Comparison of ENCODE assay signal across 9 cellular contexts in genomic region chr1:152112101-152112884, GRCh38. TPM values are rescaled to one million over a fixed set of nuclear protein-coding genes. Genes with fewer than 3 reads are reported as not detected.
DNase-seq lines count a peak whose midpoint lies in the region; ATAC-seq, FAIRE-seq and TF ChIP-seq lines count a peak whose summit lies in the region.
"Had no signal": no experiment of that assay in that cellular context is flagged by ENCODE, and none has a peak within 500 bp of the region (broad histone marks: within the 10 kb centered on the region; RNA-seq: fewer than 3 reads in every experiment).

No MANE protein-coding gene starts in this region.

- peaks cover 2% of the 10 kb centered on the region for H3K36me3 Mint-ChIP-seq in activated T-helper 2 cell treated with anti-CD3 and anti-CD28 coated beads, Interferon-gamma antibody, Interleukin-2, Interleukin-4, amounts not matched to agents 10 μg/mL and 5 μg/mL and 100 μg/mL, durations not matched to agents 14 hours and 24 hours and 36 hours (ENCODE audit: low read depth)

- no peak for FAIRE-seq in keratinocyte (lab: Jason Lieb, UNC)

- peak; percentile 37 for TF ChIP-seq CTCF in 22Rv1 (IDR thresholded peaks at IDR 0.05)
- TF ChIP-seq CTCF in keratinocyte (optimal IDR thresholded peaks at IDR 0.05 in 1 of 3, IDR thresholded peaks at IDR 0.05 in 1 of 3, conservative IDR thresholded peaks at IDR 0.05 in 1 of 3; ENCODE audit: extremely low read depth in 1 of 3, insufficient read depth in 2 of 3, low read length in 3 of 3): no peak

- H3K9ac ChIP-seq in keratinocyte (ENCODE audit: control insufficient read depth, extremely low read depth, insufficient read depth, low read length): no peak overlapping the region

- no peaks in the 10 kb centered on the region for H3K9me1 ChIP-seq in keratinocyte (ENCODE audit: control insufficient read depth, extremely low read depth, insufficient read depth, low read length)

- ATAC-seq in HG03039 (IDR thresholded peaks at IDR 0.05; ENCODE audit: unreplicated experiment) (no peak), GM19467 (IDR thresholded peaks at IDR 0.05; ENCODE audit: unreplicated experiment) (no peak)

- intact Hi-C loops in activated T-helper 2 cell treated with anti-CD3 and anti-CD28 coated beads, Interferon-gamma antibody, Interleukin-2, Interleukin-4, amounts not matched to agents 10 μg/mL and 5 μg/mL and 100 μg/mL, durations not matched to agents 14 hours and 24 hours and 36 hours (cut with micrococcal nuclease): loop anchor here (5.0 kb wide), 1 partner anchor 60 kb away; no protein-coding TSS in a partner anchor

- no peaks in the 10 kb centered on the region for H3K36me3 ChIP-seq in keratinocyte (ENCODE audit: control insufficient read depth in 2 of 2, extremely low read depth in 1 of 2, insufficient read depth in 2 of 2, low read length in 2 of 2)

- H3K27me3 ChIP-seq in keratinocyte (ENCODE audit: control insufficient read depth, extremely low read depth, insufficient read depth, low read length): peaks cover 38% of the 10 kb centered on the region

- H3K4me1 Mint-ChIP-seq in activated T-helper 2 cell treated with anti-CD3 and anti-CD28 coated beads, Interferon-gamma antibody, Interleukin-2, Interleukin-4, amounts not matched to agents 10 μg/mL and 5 μg/mL and 100 μg/mL, durations not matched to agents 14 hours and 24 hours and 36 hours (ENCODE audit: low read depth): peaks cover 2% of the 10 kb centered on the region

- H3K79me2 ChIP-seq in keratinocyte (ENCODE audit: control insufficient read depth, insufficient read depth, low read length): no peaks in the 10 kb centered on the region

- DNase-seq in Daoy (ENCODE audit: low read depth): peak; percentile 53
- DNase-seq in activated T-helper 2 cell treated with anti-CD3 and anti-CD28 coated beads, Interferon-gamma antibody, Interleukin-2, Interleukin-4, amounts not matched to agents 10 μg/mL and 5 μg/mL and 100 μg/mL, durations not matched to agents 14 hours and 24 hours and 36 hours (ENCODE audit: low spot score): peak; percentile 9
- no peak for DNase-seq in keratinocyte (ENCODE audit: low read depth, low spot score)
- no peak for DNase-seq in NCI-H2196 (lab: John Stamatoyannopoulos, UW; ENCODE audit: unreplicated experiment)
- no peak for DNase-seq in GM19240 (ENCODE audit: insufficient read length, low spot score)

- no peaks in the 10 kb centered on the region for H3K9me3 ChIP-seq in keratinocyte (ENCODE audit: control insufficient read depth, low read depth, low read length)

- peaks cover 16% of the 10 kb centered on the region for H3K27me3 Mint-ChIP-seq in activated T-helper 2 cell treated with anti-CD3 and anti-CD28 coated beads, Interferon-gamma antibody, Interleukin-2, Interleukin-4, amounts not matched to agents 10 μg/mL and 5 μg/mL and 100 μg/mL, durations not matched to agents 14 hours and 24 hours and 36 hours (ENCODE audit: low read depth)

- H3K27ac Mint-ChIP-seq in activated T-helper 2 cell treated with anti-CD3 and anti-CD28 coated beads, Interferon-gamma antibody, Interleukin-2, Interleukin-4, amounts not matched to agents 10 μg/mL and 5 μg/mL and 100 μg/mL, durations not matched to agents 14 hours and 24 hours and 36 hours: no peak overlapping the region

- H3K27ac ChIP-seq in 22Rv1 (no peak overlapping the region), keratinocyte (ENCODE audit: control insufficient read depth, insufficient read depth, low read length) (no peak overlapping the region)

- H3K9me3 Mint-ChIP-seq in activated T-helper 2 cell treated with anti-CD3 and anti-CD28 coated beads, Interferon-gamma antibody, Interleukin-2, Interleukin-4, amounts not matched to agents 10 μg/mL and 5 μg/mL and 100 μg/mL, durations not matched to agents 14 hours and 24 hours and 36 hours: no peaks in the 10 kb centered on the region

- peak overlapping the region; percentile 1 to 75 (median 60) for H3K4me3 ChIP-seq in keratinocyte (ENCODE audit: control insufficient read depth in 2 of 3, extremely low read depth in 1 of 3, insufficient read depth in 2 of 3, low read depth in 1 of 3, low read length in 3 of 3)

- no peak overlapping the region for H3K4me3 Mint-ChIP-seq in activated T-helper 2 cell treated with anti-CD3 and anti-CD28 coated beads, Interferon-gamma antibody, Interleukin-2, Interleukin-4, amounts not matched to agents 10 μg/mL and 5 μg/mL and 100 μg/mL, durations not matched to agents 14 hours and 24 hours and 36 hours (ENCODE audit: low read depth)

- peak overlapping the region; percentile 81 for H2AFZ ChIP-seq in keratinocyte (ENCODE audit: control insufficient read depth, low read length)

- no peaks in the 10 kb centered on the region for H4K20me1 ChIP-seq in keratinocyte (ENCODE audit: control insufficient read depth, extremely low read depth, insufficient read depth, low read length)

- H3K4me2 ChIP-seq in keratinocyte (ENCODE audit: control insufficient read depth, extremely low read depth, insufficient read depth, low read depth, low read length): peak overlapping the region; percentile 90

- peaks cover 13% of the 10 kb centered on the region for H3K4me1 ChIP-seq in keratinocyte (ENCODE audit: control insufficient read depth, extremely low read depth, insufficient read depth, low read length)

- dilution Hi-C loops in keratinocyte (cut with MboI; ENCODE audit: extremely low pct_ligation_motif_present, low sequenced_read_pairs): no loop called here

RNA-seq across cellular contexts. Expression of gene TCHH, which starts 3.0 kb away (rescaled TPM):
- 0.29 TPM in 1 of 2 replicates, not detected in the other for total RNA-seq in Daoy (2014; rRNA removed; shearing (Covaris generic))
- total RNA-seq in activated T-helper 2 cell treated with anti-CD3 and anti-CD28 coated beads, Interferon-gamma antibody, Interleukin-2, Interleukin-4, amounts not matched to agents 10 μg/mL and 5 μg/mL and 100 μg/mL, durations not matched to agents 14 hours and 24 hours and 36 hours: 0.02 TPM in 1 of 2 replicates, not detected in the other
- 0.07 to 0.25 TPM (median 0.14 TPM) in 3 replicates for polyA plus RNA-seq in keratinocyte
- 90.7 TPM for polyA plus RNA-seq in keratinocyte (2011; ENCODE audit: low read depth)
- 0.19 TPM in 2 replicates for polyA plus RNA-seq in keratinocyte (2011; cell fraction: cytosol; rRNA removed)
- polyA plus RNA-seq in keratinocyte (2011; cell fraction: nucleus; rRNA removed): 0.71 and 0.83 TPM in 2 replicates
- 0.30 and 42.4 TPM in 2 replicates for polyA plus RNA-seq in keratinocyte (2012; ENCODE audit: low replicate concordance)
- 0.03 to 0.13 TPM in 2 of 3 replicates, not detected in the other for polyA minus RNA-seq in keratinocyte
- not detected for polyA minus RNA-seq in keratinocyte (2011; cell fraction: cytosol; rRNA and poly(A)+ RNA removed)
- 0.47 and 0.53 TPM in 2 replicates for polyA minus RNA-seq in keratinocyte (2011; cell fraction: nucleus; rRNA and poly(A)+ RNA removed)

RNA-seq across cellular contexts. Expression of gene TCHHL1, which starts 23.4 kb away (rescaled TPM):
- not detected in 2 replicates for total RNA-seq in Daoy (2014; rRNA removed; shearing (Covaris generic))
- total RNA-seq in activated T-helper 2 cell treated with anti-CD3 and anti-CD28 coated beads, Interferon-gamma antibody, Interleukin-2, Interleukin-4, amounts not matched to agents 10 μg/mL and 5 μg/mL and 100 μg/mL, durations not matched to agents 14 hours and 24 hours and 36 hours: not detected in 2 replicates
- polyA plus RNA-seq in keratinocyte: 0.08 TPM in 1 of 3 replicates, not detected in the others
- polyA plus RNA-seq in keratinocyte (2011; ENCODE audit: low read depth): 0.21 TPM
- polyA plus RNA-seq in keratinocyte (2011; cell fraction: cytosol; rRNA removed): 0.03 and 0.21 TPM in 2 replicates
- 0.05 and 0.34 TPM in 2 replicates for polyA plus RNA-seq in keratinocyte (2011; cell fraction: nucleus; rRNA removed)
- polyA plus RNA-seq in keratinocyte (2012; ENCODE audit: low replicate concordance): 0.06 and 0.10 TPM in 2 replicates
- 0.16 TPM in 1 of 3 replicates, not detected in the others for polyA minus RNA-seq in keratinocyte
- polyA minus RNA-seq in keratinocyte (2011; cell fraction: cytosol; rRNA and poly(A)+ RNA removed): not detected
- polyA minus RNA-seq in keratinocyte (2011; cell fraction: nucleus; rRNA and poly(A)+ RNA removed): 0.21 and 0.23 TPM in 2 replicates
- total RNA-seq: dermis microvascular lymphatic vessel endothelial cell had no signal

RNA-seq across cellular contexts. Expression of gene RPTN, which starts 46.7 kb away (rescaled TPM):
- not detected in 2 replicates for total RNA-seq in Daoy (2014; rRNA removed; shearing (Covaris generic))
- not detected in 2 replicates for total RNA-seq in activated T-helper 2 cell treated with anti-CD3 and anti-CD28 coated beads, Interferon-gamma antibody, Interleukin-2, Interleukin-4, amounts not matched to agents 10 μg/mL and 5 μg/mL and 100 μg/mL, durations not matched to agents 14 hours and 24 hours and 36 hours
- polyA plus RNA-seq in keratinocyte: 0.37 to 0.64 TPM (median 0.42 TPM) in 3 replicates
- 10.9 TPM for polyA plus RNA-seq in keratinocyte (2011; ENCODE audit: low read depth)
- 0.31 and 0.75 TPM in 2 replicates for polyA plus RNA-seq in keratinocyte (2011; cell fraction: cytosol; rRNA removed)
- 0.99 and 3.8 TPM in 2 replicates for polyA plus RNA-seq in keratinocyte (2011; cell fraction: nucleus; rRNA removed)
- 0.18 and 5.0 TPM in 2 replicates for polyA plus RNA-seq in keratinocyte (2012; ENCODE audit: low replicate concordance)
- polyA minus RNA-seq in keratinocyte: 0.43 to 1.2 TPM (median 0.49 TPM) in 3 replicates
- polyA minus RNA-seq in keratinocyte (2011; cell fraction: cytosol; rRNA and poly(A)+ RNA removed): 0.77 TPM
- 1.2 and 1.6 TPM in 2 replicates for polyA minus RNA-seq in keratinocyte (2011; cell fraction: nucleus; rRNA and poly(A)+ RNA removed)
- total RNA-seq: dermis microvascular lymphatic vessel endothelial cell had no signal

Comparison
In these comparisons a context has a peak if more than half of its experiments do, and no peak if none do; other contexts are left out.
1. DNase-seq: peak in Daoy (single experiment) and activated T-helper 2 cell treated with anti-CD3 and anti-CD28 coated beads, Interferon-gamma antibody, Interleukin-2, Interleukin-4, amounts not matched to agents 10 μg/mL and 5 μg/mL and 100 μg/mL, durations not matched to agents 14 hours and 24 hours and 36 hours (single experiment); none in keratinocyte (single experiment), NCI-H2196 (single experiment) and GM19240 (single experiment).